2 cellular contexts compared by ENCODE assay signal in the genomic region with DNA sequence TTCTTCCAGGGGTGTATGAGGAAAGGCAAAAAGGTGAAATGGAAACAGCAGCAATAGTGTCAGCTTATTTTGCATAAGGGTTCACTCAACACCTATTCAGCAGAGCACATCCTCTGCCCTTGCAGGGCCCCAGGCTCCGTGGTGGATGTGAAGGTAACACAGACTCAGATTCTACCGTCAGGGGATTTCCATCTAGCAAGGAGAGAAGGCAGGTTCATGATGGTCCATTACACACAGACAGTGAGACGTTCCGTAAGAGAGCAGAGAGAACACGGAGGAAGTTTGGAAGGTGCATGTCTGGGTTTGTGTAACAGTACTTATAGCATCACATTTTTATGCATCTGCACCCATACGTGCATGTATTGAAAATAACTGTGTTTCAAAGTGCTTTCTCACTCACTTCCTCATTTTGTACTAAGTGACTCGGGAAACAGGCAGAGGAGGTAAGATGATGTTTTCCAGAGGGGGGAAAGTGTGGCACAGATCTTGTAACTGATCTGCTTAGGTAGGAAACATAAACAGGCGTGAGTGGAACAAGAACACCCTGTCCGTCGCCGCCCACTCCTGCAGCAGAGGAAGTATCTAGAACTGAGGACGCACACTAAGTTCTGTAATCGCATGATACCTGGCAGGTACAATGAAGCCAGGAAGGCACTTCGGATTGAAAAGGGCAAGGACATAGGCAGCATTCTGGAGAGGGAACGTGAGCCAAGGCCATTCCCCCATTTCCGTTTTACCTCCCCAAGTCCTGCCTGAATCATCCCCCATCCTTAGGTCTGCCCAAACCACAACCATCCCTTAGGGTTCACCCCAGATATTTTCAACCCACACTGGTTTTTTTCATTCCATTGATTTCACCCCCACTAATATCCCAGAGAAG.
TF ChIP-seq lines count a peak whose summit lies in the region.

No MANE protein-coding gene starts in this region.

TF ChIP-seq in SK-N-SH, 30 proteins besides CTCF, POLR2A, EP300 and RAD21 (continued from another document):
- no peak for TF ChIP-seq TAF1 (IDR thresholded peaks at IDR 0.05; ENCODE audit: borderline replicate concordance, low read depth, low read length)
- TF ChIP-seq RFX5 (IDR thresholded peaks at IDR 0.05; ENCODE audit: low read length) = no peak
- TF ChIP-seq MXI1 (IDR thresholded peaks at IDR 0.05; ENCODE audit: low read depth, low read length) = no peak
- TF ChIP-seq, protein P1, sequence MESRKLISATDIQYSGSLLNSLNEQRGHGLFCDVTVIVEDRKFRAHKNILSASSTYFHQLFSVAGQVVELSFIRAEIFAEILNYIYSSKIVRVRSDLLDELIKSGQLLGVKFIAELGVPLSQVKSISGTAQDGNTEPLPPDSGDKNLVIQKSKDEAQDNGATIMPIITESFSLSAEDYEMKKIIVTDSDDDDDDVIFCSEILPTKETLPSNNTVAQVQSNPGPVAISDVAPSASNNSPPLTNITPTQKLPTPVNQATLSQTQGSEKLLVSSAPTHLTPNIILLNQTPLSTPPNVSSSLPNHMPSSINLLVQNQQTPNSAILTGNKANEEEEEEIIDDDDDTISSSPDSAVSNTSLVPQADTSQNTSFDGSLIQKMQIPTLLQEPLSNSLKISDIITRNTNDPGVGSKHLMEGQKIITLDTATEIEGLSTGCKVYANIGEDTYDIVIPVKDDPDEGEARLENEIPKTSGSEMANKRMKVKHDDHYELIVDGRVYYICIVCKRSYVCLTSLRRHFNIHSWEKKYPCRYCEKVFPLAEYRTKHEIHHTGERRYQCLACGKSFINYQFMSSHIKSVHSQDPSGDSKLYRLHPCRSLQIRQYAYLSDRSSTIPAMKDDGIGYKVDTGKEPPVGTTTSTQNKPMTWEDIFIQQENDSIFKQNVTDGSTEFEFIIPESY (IDR thresholded peaks at IDR 0.05; ENCODE audit: borderline replicate concordance, low read depth) = no peak
- no peak for TF ChIP-seq YY1 (IDR thresholded peaks at IDR 0.05; ENCODE audit: low read depth)
- no peak for TF ChIP-seq CHD2 (IDR thresholded peaks at IDR 0.05; ENCODE audit: low read length, partially characterized antibody)
- TF ChIP-seq NFIC (IDR thresholded peaks at IDR 0.05; ENCODE audit: borderline replicate concordance) = no peak
- TF ChIP-seq, protein P2, sequence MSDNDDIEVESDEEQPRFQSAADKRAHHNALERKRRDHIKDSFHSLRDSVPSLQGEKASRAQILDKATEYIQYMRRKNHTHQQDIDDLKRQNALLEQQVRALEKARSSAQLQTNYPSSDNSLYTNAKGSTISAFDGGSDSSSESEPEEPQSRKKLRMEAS (IDR thresholded peaks at IDR 0.05; ENCODE audit: low read depth) = no peak
- TF ChIP-seq POLR2AphosphoS5 (IDR thresholded peaks at IDR 0.05; ENCODE audit: low read depth, low read length) = no peak
- TF ChIP-seq, protein P3, sequence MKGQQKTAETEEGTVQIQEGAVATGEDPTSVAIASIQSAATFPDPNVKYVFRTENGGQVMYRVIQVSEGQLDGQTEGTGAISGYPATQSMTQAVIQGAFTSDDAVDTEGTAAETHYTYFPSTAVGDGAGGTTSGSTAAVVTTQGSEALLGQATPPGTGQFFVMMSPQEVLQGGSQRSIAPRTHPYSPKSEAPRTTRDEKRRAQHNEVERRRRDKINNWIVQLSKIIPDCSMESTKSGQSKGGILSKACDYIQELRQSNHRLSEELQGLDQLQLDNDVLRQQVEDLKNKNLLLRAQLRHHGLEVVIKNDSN (IDR thresholded peaks at IDR 0.05; ENCODE audit: borderline replicate concordance, low read depth) = no peak
- no peak for TF ChIP-seq SMC3 (IDR thresholded peaks at IDR 0.05; ENCODE audit: low read depth, low read length)
- no peak for TF ChIP-seq JUND (IDR thresholded peaks at IDR 0.05)
- no peak for TF ChIP-seq ELF1 (IDR thresholded peaks at IDR 0.05)

TF ChIP-seq in SK-N-SH treated with all-trans-retinoic acid at 6 μM for 48 hours, 23 proteins besides CTCF, POLR2A, EP300 and RAD21 (continued from another document):
- TF ChIP-seq, protein P4, sequence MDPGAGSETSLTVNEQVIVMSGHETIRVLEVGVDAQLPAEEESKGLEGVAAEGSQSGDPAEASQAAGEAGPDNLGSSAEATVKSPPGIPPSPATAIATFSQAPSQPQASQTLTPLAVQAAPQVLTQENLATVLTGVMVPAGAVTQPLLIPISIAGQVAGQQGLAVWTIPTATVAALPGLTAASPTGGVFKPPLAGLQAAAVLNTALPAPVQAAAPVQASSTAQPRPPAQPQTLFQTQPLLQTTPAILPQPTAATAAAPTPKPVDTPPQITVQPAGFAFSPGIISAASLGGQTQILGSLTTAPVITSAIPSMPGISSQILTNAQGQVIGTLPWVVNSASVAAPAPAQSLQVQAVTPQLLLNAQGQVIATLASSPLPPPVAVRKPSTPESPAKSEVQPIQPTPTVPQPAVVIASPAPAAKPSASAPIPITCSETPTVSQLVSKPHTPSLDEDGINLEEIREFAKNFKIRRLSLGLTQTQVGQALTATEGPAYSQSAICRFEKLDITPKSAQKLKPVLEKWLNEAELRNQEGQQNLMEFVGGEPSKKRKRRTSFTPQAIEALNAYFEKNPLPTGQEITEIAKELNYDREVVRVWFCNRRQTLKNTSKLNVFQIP (CRISPR knock-in tag; IDR thresholded peaks at IDR 0.05; ENCODE audit: borderline replicate concordance, low read depth) = no peak
- no peak for TF ChIP-seq ZNF70 (CRISPR knock-in tag; IDR thresholded peaks at IDR 0.05)
